Comparison of ENCODE assay signal across 25 cellular contexts in the genomic region with DNA sequence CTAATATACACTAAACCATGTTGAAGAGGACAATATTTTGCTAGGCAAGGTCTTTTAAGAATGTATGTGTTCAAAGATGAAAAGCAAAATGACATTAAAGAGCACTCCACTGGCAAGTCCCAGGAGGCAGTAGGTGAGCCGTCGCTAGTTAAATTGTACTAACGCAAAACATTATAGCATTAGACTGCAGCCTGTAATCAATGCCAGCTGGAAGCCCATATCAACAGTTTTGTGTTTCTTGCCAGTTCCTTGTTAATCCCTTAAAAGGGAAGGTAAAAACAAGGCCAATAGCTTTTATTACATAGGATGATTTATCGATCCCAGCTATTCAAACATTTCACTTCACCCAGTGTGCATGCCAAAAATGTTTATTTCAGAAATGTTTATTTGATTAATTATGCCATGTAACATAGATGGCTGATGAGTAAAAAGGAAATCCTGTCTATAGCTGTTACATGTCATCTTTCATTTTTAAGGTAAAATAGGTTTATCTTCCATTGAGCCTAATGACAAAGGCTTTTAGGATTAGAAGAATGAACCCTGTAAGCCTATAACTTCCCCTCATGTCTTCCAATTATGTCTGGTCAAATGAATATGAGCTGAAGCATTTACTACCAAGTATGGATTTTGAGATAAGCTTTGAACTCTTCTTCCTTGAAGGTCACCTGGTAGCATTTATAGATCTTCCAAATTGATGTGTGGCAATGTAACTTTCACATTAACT.
DNase-seq lines count a peak whose midpoint lies in the region; ATAC-seq and TF ChIP-seq lines count a peak whose summit lies in the region.
"Had no signal": no experiment of that assay in that cellular context is flagged by ENCODE, and none has a peak within 500 bp of the region (broad histone marks: within the 10 kb centered on the region; RNA-seq: fewer than 3 reads in every experiment).

No MANE protein-coding gene starts in this region.

- H3K36me3 ChIP-seq in neural cell (ENCODE audit: insufficient read depth, low read length) = no peaks in the 10 kb centered on the region
- H3K36me3 ChIP-seq: ascending aorta; BLaER1 treated with 17β-estradiol and CSF1 and Interleukin-3, amounts not matched to agents 10 nM and 100 nM; gastrocnemius medialis; pancreas; right lobe of liver had no signal

- peaks cover 0 to 6% (median 1%) of the 10 kb centered on the region in 3 donors for H3K27me3 Mint-ChIP-seq in immature natural killer cell (ENCODE audit: low read depth in 3 of 3)
- H3K27me3 Mint-ChIP-seq: activated naive CD4-positive, alpha-beta T cell treated with anti-CD3 and anti-CD28 coated beads, Interleukin-2, amount 50 U/mL, for 24 hours had no signal

- no peaks in the 10 kb centered on the region for H4K20me1 ChIP-seq in neural cell (ENCODE audit: insufficient read depth)
- H4K20me1 ChIP-seq: BLaER1 treated with 17β-estradiol and CSF1 and Interleukin-3, amounts not matched to agents 10 nM and 100 nM had no signal

- no peaks in the 10 kb centered on the region for H3K9me2 ChIP-seq in neural cell (ENCODE audit: insufficient read depth, low read length)

- no peak overlapping the region for H3K9ac ChIP-seq in neural cell (ENCODE audit: low read length)
- H3K9ac ChIP-seq: BLaER1 treated with 17β-estradiol and CSF1 and Interleukin-3, amounts not matched to agents 10 nM and 100 nM had no signal

- peaks cover 0 to 4% (median 0%) of the 10 kb centered on the region in 3 donors for H3K36me3 Mint-ChIP-seq in immature natural killer cell
- H3K36me3 Mint-ChIP-seq: activated naive CD4-positive, alpha-beta T cell treated with anti-CD3 and anti-CD28 coated beads, Interleukin-2, amount 50 U/mL, for 24 hours had no signal

- DNase-seq in NCI-H2107 treated with DMSO at 0.1 percent for 48 hours (lab: John Stamatoyannopoulos, UW; ENCODE audit: unreplicated experiment) = peak; percentile 81
- no peak for DNase-seq in NCI-H2107 (lab: John Stamatoyannopoulos, UW)
- peak; percentile 56 to 72 for DNase-seq in NCI-H187 (lab: John Stamatoyannopoulos, UW)
- peak; percentile 92 for DNase-seq in NCI-H69 (lab: John Stamatoyannopoulos, UW)
- DNase-seq in immature natural killer cell = no peak
- no peak for DNase-seq in HK-2 (ENCODE audit: unreplicated experiment)
- DNase-seq: 8988T; activated CD4-positive, alpha-beta T cell treated with anti-CD3 and anti-CD28 coated beads for 1 hour; activated CD8-positive, alpha-beta memory T cell treated with anti-CD3 and anti-CD28 coated beads for 24 hours; activated T-cell treated with anti-CD3 and anti-CD28 coated beads, Interleukin-2, amount 50 U/mL, for 72 hours; gastrocnemius medialis; IMR-90; left cardiac atrium; mesenchymal stem cell; NCI-H226; right lobe of liver; SW 1271 had no signal

- no peak overlapping the region for H2AFZ ChIP-seq in neural cell (ENCODE audit: low read depth, low read length)

- no peaks in the 10 kb centered on the region for H3F3A ChIP-seq in neural cell (ENCODE audit: insufficient read depth, low read length, poor library complexity, severe bottlenecking)

- H3K9me3 Mint-ChIP-seq in immature natural killer cell = peaks cover 0 to 4% (median 0%) of the 10 kb centered on the region in 6 donors
- H3K9me3 Mint-ChIP-seq: activated naive CD4-positive, alpha-beta T cell treated with anti-CD3 and anti-CD28 coated beads, Interleukin-2, amount 50 U/mL, for 24 hours; central memory CD8-positive, alpha-beta T cell had no signal

- H3K79me2 ChIP-seq in neural cell (replicated peaks; ENCODE audit: insufficient read depth, low read length) = no peaks in the 10 kb centered on the region

- no peaks in the 10 kb centered on the region for H3K27me3 ChIP-seq in neural cell (ENCODE audit: insufficient read depth, low read depth, low read length)
- H3K27me3 ChIP-seq: ascending aorta; BLaER1 treated with 17β-estradiol and CSF1 and Interleukin-3, amounts not matched to agents 10 nM and 100 nM; gastrocnemius medialis; pancreas; right lobe of liver had no signal

- no peak overlapping the region for H3K27ac Mint-ChIP-seq in immature natural killer cell
- H3K27ac Mint-ChIP-seq: activated naive CD4-positive, alpha-beta T cell treated with anti-CD3 and anti-CD28 coated beads, Interleukin-2, amount 50 U/mL, for 24 hours; activated T-cell treated with anti-CD3 and anti-CD28 coated beads, Interleukin-2, amount 50 U/mL, for 72 hours had no signal

- TF ChIP-seq CTCF in neural cell (IDR thresholded peaks at IDR 0.05; ENCODE audit: poor library complexity, severe bottlenecking) = no peak

- no peak for TF ChIP-seq RAD21 in neural cell (conservative IDR thresholded peaks at IDR 0.05)

- no peak overlapping the region for H3K4me3 Mint-ChIP-seq in immature natural killer cell
- H3K4me3 Mint-ChIP-seq: activated naive CD4-positive, alpha-beta T cell treated with anti-CD3 and anti-CD28 coated beads, Interleukin-2, amount 50 U/mL, for 24 hours; activated T-cell treated with anti-CD3 and anti-CD28 coated beads, Interleukin-2, amount 50 U/mL, for 72 hours; central memory CD8-positive, alpha-beta T cell had no signal

- H3K4me3 ChIP-seq in neural cell (ENCODE audit: low read length) = no peak overlapping the region
- H3K4me3 ChIP-seq: ascending aorta; BLaER1 treated with 17β-estradiol and CSF1 and Interleukin-3, amounts not matched to agents 10 nM and 100 nM; gastrocnemius medialis; pancreas; right lobe of liver had no signal

- no peaks in the 10 kb centered on the region for H3K4me1 Mint-ChIP-seq in immature natural killer cell
- H3K4me1 Mint-ChIP-seq: central memory CD8-positive, alpha-beta T cell had no signal

- H3K9me3 ChIP-seq in neural cell (ENCODE audit: low read length) = no peaks in the 10 kb centered on the region
- H3K9me3 ChIP-seq: ascending aorta, gastrocnemius medialis, pancreas, right lobe of liver had no signal

- ATAC-seq in HG03565 (IDR thresholded peaks at IDR 0.05; ENCODE audit: unreplicated experiment) = no peak
- ATAC-seq: activated T-cell treated with anti-CD3 and anti-CD28 coated beads, Interleukin-2, amount 50 U/mL, for 72 hours; gastrocnemius medialis; left cardiac atrium; right lobe of liver had no signal

- no peak overlapping the region for H3K4me2 ChIP-seq in neural cell (ENCODE audit: low read length)
- H3K4me2 ChIP-seq: BLaER1 treated with 17β-estradiol and CSF1 and Interleukin-3, amounts not matched to agents 10 nM and 100 nM had no signal

- no peak overlapping the region for H3K27ac ChIP-seq in neural cell (ENCODE audit: low read length)
- H3K27ac ChIP-seq: ascending aorta; BLaER1 treated with 17β-estradiol and CSF1 and Interleukin-3, amounts not matched to agents 10 nM and 100 nM; gastrocnemius medialis; HL-60; pancreas; right lobe of liver had no signal

- TF ChIP-seq EP300 in neural cell (conservative IDR thresholded peaks at IDR 0.05; ENCODE audit: poor library complexity, severe bottlenecking) = peak; percentile 49

TF ChIP-seq in neural cell, 6 proteins besides CTCF, POLR2A, EP300 and RAD21:
- TF ChIP-seq, protein P1, sequence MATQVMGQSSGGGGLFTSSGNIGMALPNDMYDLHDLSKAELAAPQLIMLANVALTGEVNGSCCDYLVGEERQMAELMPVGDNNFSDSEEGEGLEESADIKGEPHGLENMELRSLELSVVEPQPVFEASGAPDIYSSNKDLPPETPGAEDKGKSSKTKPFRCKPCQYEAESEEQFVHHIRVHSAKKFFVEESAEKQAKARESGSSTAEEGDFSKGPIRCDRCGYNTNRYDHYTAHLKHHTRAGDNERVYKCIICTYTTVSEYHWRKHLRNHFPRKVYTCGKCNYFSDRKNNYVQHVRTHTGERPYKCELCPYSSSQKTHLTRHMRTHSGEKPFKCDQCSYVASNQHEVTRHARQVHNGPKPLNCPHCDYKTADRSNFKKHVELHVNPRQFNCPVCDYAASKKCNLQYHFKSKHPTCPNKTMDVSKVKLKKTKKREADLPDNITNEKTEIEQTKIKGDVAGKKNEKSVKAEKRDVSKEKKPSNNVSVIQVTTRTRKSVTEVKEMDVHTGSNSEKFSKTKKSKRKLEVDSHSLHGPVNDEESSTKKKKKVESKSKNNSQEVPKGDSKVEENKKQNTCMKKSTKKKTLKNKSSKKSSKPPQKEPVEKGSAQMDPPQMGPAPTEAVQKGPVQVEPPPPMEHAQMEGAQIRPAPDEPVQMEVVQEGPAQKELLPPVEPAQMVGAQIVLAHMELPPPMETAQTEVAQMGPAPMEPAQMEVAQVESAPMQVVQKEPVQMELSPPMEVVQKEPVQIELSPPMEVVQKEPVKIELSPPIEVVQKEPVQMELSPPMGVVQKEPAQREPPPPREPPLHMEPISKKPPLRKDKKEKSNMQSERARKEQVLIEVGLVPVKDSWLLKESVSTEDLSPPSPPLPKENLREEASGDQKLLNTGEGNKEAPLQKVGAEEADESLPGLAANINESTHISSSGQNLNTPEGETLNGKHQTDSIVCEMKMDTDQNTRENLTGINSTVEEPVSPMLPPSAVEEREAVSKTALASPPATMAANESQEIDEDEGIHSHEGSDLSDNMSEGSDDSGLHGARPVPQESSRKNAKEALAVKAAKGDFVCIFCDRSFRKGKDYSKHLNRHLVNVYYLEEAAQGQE (IDR thresholded peaks at IDR 0.05; ENCODE audit: borderline replicate concordance) = no peak
- no peak for TF ChIP-seq EZH2 (IDR thresholded peaks at IDR 0.05; ENCODE audit: borderline replicate concordance, insufficient read depth, low read length, poor library complexity, severe bottlenecking)
- peak; percentile 90 for TF ChIP-seq POLR2AphosphoS5 (IDR thresholded peaks at IDR 0.05)

Comparison
In these comparisons a context has a peak if more than half of its experiments do, and no peak if none do; other contexts are left out.
1. DNase-seq: peak in NCI-H2107 treated with DMSO at 0.1 percent for 48 hours (single experiment), NCI-H187 (2 of 2) and NCI-H69 (single experiment); none in NCI-H2107 (single experiment), immature natural killer cell (0 of 3) and HK-2 (single experiment).